ENCODE assay signal across 3 cellular contexts in genomic region chr13:101749584-101749983, GRCh38.
TF ChIP-seq lines count a peak whose summit lies in the region.

No MANE protein-coding gene starts in this region.

TF ChIP-seq in liver, 16 proteins besides CTCF, POLR2A, EP300 and RAD21:
- TF ChIP-seq HNF4A (conservative IDR thresholded peaks at IDR 0.05) (peak; percentile 46 to 74), RXRA (IDR thresholded peaks at IDR 0.05) (peak in 1 of 2 donors; percentile 29), MAX (IDR thresholded peaks at IDR 0.05) (peak; percentile 29), ATF3 (IDR thresholded peaks at IDR 0.05) (no peak), YY1 (IDR thresholded peaks at IDR 0.05) (peak; percentile 57)

TF ChIP-seq in HepG2, 621 proteins besides CTCF, POLR2A, EP300 and RAD21:
- TF ChIP-seq AFF4 (CRISPR knock-in tag; IDR thresholded peaks at IDR 0.05) (no peak), BCL3 (CRISPR knock-in tag; IDR thresholded peaks at IDR 0.05) (no peak), CBX2 (IDR thresholded peaks at IDR 0.05; ENCODE audit: low read depth, low read length) (no peak), CBX2 (CRISPR knock-in tag; IDR thresholded peaks at IDR 0.05; ENCODE audit: low read depth) (no peak), MXD4 (CRISPR knock-in tag; IDR thresholded peaks at IDR 0.05) (no peak), SMAD1 (CRISPR knock-in tag; IDR thresholded peaks at IDR 0.05; ENCODE audit: borderline replicate concordance, low read depth) (no peak), PAF1 (CRISPR knock-in tag; IDR thresholded peaks at IDR 0.05) (no peak), KLF16 (CRISPR knock-in tag; IDR thresholded peaks at IDR 0.05) (no peak), KLF9 (CRISPR knock-in tag; IDR thresholded peaks at IDR 0.05; ENCODE audit: low read depth) (no peak)

TF ChIP-seq in IMR-90, 13 proteins besides CTCF, POLR2A, EP300 and RAD21:
- TF ChIP-seq RCOR1 (IDR thresholded peaks at IDR 0.05; ENCODE audit: insufficient replicate concordance, low read length): no peak
- TF ChIP-seq CEBPB (IDR thresholded peaks at IDR 0.05; ENCODE audit: low read depth, low read length): peak; percentile 43; the same call in 1 of the 2 replicates
- TF ChIP-seq SMC3 (IDR thresholded peaks at IDR 0.05; ENCODE audit: low read depth, low read length): no peak
